15 cellular contexts compared by ENCODE assay signal in genomic region chr22:36303874-36304273, GRCh38. TPM values are rescaled to one million over a fixed set of nuclear protein-coding genes. Genes with fewer than 3 reads are reported as not detected.
DNase-seq lines count a peak whose midpoint lies in the region; ATAC-seq and TF ChIP-seq lines count a peak whose summit lies in the region.
"Had no signal": no experiment of that assay in that cellular context is flagged by ENCODE, and none has a peak within 500 bp of the region (broad histone marks: within the 10 kb centered on the region; RNA-seq: fewer than 3 reads in every experiment).

No MANE protein-coding gene starts in this region.

- H3K4me3 ChIP-seq in muscle layer of colon (ENCODE audit: low read depth in 1 of 2, low read length in 2 of 2), result no peak overlapping the region
- H3K4me3 ChIP-seq: neural progenitor cell had no signal

- peaks cover 5% of the 10 kb centered on the region for H3K4me1 Mint-ChIP-seq in stimulated activated naive CD8-positive, alpha-beta T cell treated with anti-CD3 and anti-CD28 coated beads, Interleukin-15, Interleukin-2, amounts not matched to agents 100 ng/mL and 50 ng/mL, for 24 hours (ENCODE audit: low read depth)
- peaks cover 31% of the 10 kb centered on the region for H3K4me1 Mint-ChIP-seq in stimulated activated naive CD8-positive, alpha-beta T cell treated with anti-CD3 and anti-CD28 coated beads, Interleukin-15, amount 100 ng/mL, for 72 hours
- peaks cover 9% of the 10 kb centered on the region for H3K4me1 Mint-ChIP-seq in endothelial cell (ENCODE audit: unreplicated experiment)
- H3K4me1 Mint-ChIP-seq: neural progenitor cell had no signal

- no peak overlapping the region for H3K9ac ChIP-seq in muscle layer of colon (ENCODE audit: low read length)
- H3K9ac ChIP-seq: neural progenitor cell had no signal

- H3K36me3 ChIP-seq in muscle layer of colon (ENCODE audit: insufficient read depth, low read length), result peaks cover 100% of the 10 kb centered on the region
- H3K36me3 ChIP-seq: neural progenitor cell had no signal

- no peaks in the 10 kb centered on the region for H3K9me3 ChIP-seq in muscle layer of colon (ENCODE audit: low read length)

- no peak for DNase-seq in stimulated activated naive CD8-positive, alpha-beta T cell treated with anti-CD3 and anti-CD28 coated beads, Interleukin-15, amount 100 ng/mL, for 72 hours
- no peak for DNase-seq in endothelial cell (ENCODE audit: low spot score)
- DNase-seq in effector CD4-positive, alpha-beta T cell, result no peak
- no peak for DNase-seq in stimulated activated naive CD4-positive, alpha-beta T cell (lab: John Stamatoyannopoulos, UW)
- no peak for DNase-seq in MV-4-11 (lab: John Stamatoyannopoulos, UW)
- DNase-seq: activated CD4-positive, alpha-beta T cell treated with anti-CD3 and anti-CD28 coated beads for 48 hours; H7; head of caudate nucleus; left cardiac atrium; NCI-H187; NCI-H69 had no signal

- no peaks in the 10 kb centered on the region for H3K27me3 ChIP-seq in muscle layer of colon (ENCODE audit: control insufficient read depth in 1 of 2, insufficient read depth in 2 of 2, low read length in 2 of 2)
- H3K27me3 ChIP-seq: neural progenitor cell had no signal

- H3K27me3 Mint-ChIP-seq in stimulated activated naive CD8-positive, alpha-beta T cell treated with anti-CD3 and anti-CD28 coated beads, Interleukin-15, Interleukin-2, amounts not matched to agents 100 ng/mL and 50 ng/mL, for 24 hours, result no peaks in the 10 kb centered on the region
- H3K27me3 Mint-ChIP-seq in stimulated activated naive CD8-positive, alpha-beta T cell treated with anti-CD3 and anti-CD28 coated beads, Interleukin-15, amount 100 ng/mL, for 72 hours, result no peaks in the 10 kb centered on the region
- H3K27me3 Mint-ChIP-seq in endothelial cell (ENCODE audit: unreplicated experiment), result peaks cover 31% of the 10 kb centered on the region

- peak overlapping the region; percentile 12 for H3K27ac Mint-ChIP-seq in stimulated activated naive CD8-positive, alpha-beta T cell treated with anti-CD3 and anti-CD28 coated beads, Interleukin-15, Interleukin-2, amounts not matched to agents 100 ng/mL and 50 ng/mL, for 24 hours
- peak overlapping the region in 1 of 2 donors; percentile 85 for H3K27ac Mint-ChIP-seq in stimulated activated naive CD8-positive, alpha-beta T cell treated with anti-CD3 and anti-CD28 coated beads, Interleukin-15, amount 100 ng/mL, for 72 hours
- peak overlapping the region; percentile 48 for H3K27ac Mint-ChIP-seq in endothelial cell (ENCODE audit: unreplicated experiment)
- H3K27ac Mint-ChIP-seq: neural progenitor cell had no signal

- peak overlapping the region; percentile 64 for H3K27ac ChIP-seq in muscle layer of colon (ENCODE audit: low read depth, low read length)
- H3K27ac ChIP-seq: neural progenitor cell had no signal

- H3K4me3 Mint-ChIP-seq in stimulated activated naive CD8-positive, alpha-beta T cell treated with anti-CD3 and anti-CD28 coated beads, Interleukin-15, Interleukin-2, amounts not matched to agents 100 ng/mL and 50 ng/mL, for 24 hours, result no peak overlapping the region
- no peak overlapping the region for H3K4me3 Mint-ChIP-seq in stimulated activated naive CD8-positive, alpha-beta T cell treated with anti-CD3 and anti-CD28 coated beads, Interleukin-15, amount 100 ng/mL, for 72 hours
- peak overlapping the region; percentile 42 for H3K4me3 Mint-ChIP-seq in endothelial cell (ENCODE audit: unreplicated experiment)
- H3K4me3 Mint-ChIP-seq: neural progenitor cell had no signal

- H3K36me3 Mint-ChIP-seq in stimulated activated naive CD8-positive, alpha-beta T cell treated with anti-CD3 and anti-CD28 coated beads, Interleukin-15, Interleukin-2, amounts not matched to agents 100 ng/mL and 50 ng/mL, for 24 hours (ENCODE audit: low read depth), result peaks cover 71% of the 10 kb centered on the region
- H3K36me3 Mint-ChIP-seq in endothelial cell (ENCODE audit: low read depth, unreplicated experiment), result peaks cover 56% of the 10 kb centered on the region

- H3K9me3 Mint-ChIP-seq in stimulated activated naive CD8-positive, alpha-beta T cell treated with anti-CD3 and anti-CD28 coated beads, Interleukin-15, Interleukin-2, amounts not matched to agents 100 ng/mL and 50 ng/mL, for 24 hours, result no peaks in the 10 kb centered on the region
- H3K9me3 Mint-ChIP-seq in stimulated activated naive CD8-positive, alpha-beta T cell treated with anti-CD3 and anti-CD28 coated beads, Interleukin-15, amount 100 ng/mL, for 72 hours, result no peaks in the 10 kb centered on the region
- H3K9me3 Mint-ChIP-seq in endothelial cell (ENCODE audit: unreplicated experiment), result no peaks in the 10 kb centered on the region
- H3K9me3 Mint-ChIP-seq: neural progenitor cell had no signal

- no peak for TF ChIP-seq CTCF in endothelial cell (IDR thresholded peaks at IDR 0.05; ENCODE audit: unreplicated experiment)

- ATAC-seq in stimulated activated naive CD8-positive, alpha-beta T cell treated with anti-CD3 and anti-CD28 coated beads, Interleukin-15, amount 100 ng/mL, for 72 hours, result no peak
- ATAC-seq in HG02973 (IDR thresholded peaks at IDR 0.05; ENCODE audit: unreplicated experiment), result no peak
- ATAC-seq: left cardiac atrium had no signal

- H3K4me1 ChIP-seq in muscle layer of colon (ENCODE audit: insufficient read depth, low read length), result peaks cover 39% of the 10 kb centered on the region
- H3K4me1 ChIP-seq: neural progenitor cell had no signal

RNA-seq across cellular contexts. Expression of gene APOL1, which starts 50.9 kb away (rescaled TPM):
- total RNA-seq in endothelial cell (ENCODE audit: unreplicated experiment), result 2.5 TPM
- total RNA-seq: H7 had no signal
